In the genomic region with DNA sequence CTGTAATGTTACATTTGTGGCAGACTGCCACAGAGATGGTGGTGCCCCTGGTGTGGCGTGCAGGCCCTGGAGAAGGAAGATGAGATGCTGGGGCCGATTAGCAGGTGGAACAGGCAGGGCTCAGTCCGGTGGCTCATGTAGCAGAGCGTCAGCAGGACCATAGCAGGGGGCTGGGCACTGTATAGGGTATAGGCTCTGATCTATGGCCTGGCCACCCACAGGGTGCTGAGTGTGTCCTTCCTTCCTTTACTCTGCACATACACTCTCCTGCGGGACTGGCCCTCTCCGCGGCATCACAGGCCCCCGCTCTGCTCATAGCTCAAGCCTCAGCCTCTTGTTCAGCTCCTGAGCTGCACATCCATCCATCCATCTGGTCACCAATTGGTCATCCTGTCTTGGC, we compare ENCODE assay signal across 17 cellular contexts.
DNase-seq lines count a peak whose midpoint lies in the region; ATAC-seq, FAIRE-seq and TF ChIP-seq lines count a peak whose summit lies in the region.
"Had no signal": no experiment of that assay in that cellular context is flagged by ENCODE, and none has a peak within 500 bp of the region (broad histone marks: within the 10 kb centered on the region; RNA-seq: fewer than 3 reads in every experiment).

No MANE protein-coding gene starts in this region.

- no peaks in the 10 kb centered on the region for H3K79me2 ChIP-seq in K562 (ENCODE audit: control insufficient read depth, insufficient read depth, low read length)
- H3K79me2 ChIP-seq in mesendoderm (ENCODE audit: control insufficient read depth, insufficient read depth, low read length): no peaks in the 10 kb centered on the region

- peak overlapping the region; percentile 8 for H2BK12ac ChIP-seq in neuronal stem cell (ENCODE audit: low read length)

- in situ Hi-C loops in K562 (cut with MboI): no loop called here

- no peak overlapping the region for H4K5ac ChIP-seq in mesendoderm (ENCODE audit: low read length)

- no peak overlapping the region for H3K56ac ChIP-seq in mesendoderm (ENCODE audit: low read length)

- DNase-seq in K562 (ENCODE audit: extremely low read depth in 1 of 4, low spot score in 3 of 4) (no peak), neuronal stem cell (ENCODE audit: low spot score) (no peak), NCI-H2081 (lab: John Stamatoyannopoulos, UW) (no peak), mesendoderm (no peak)
- DNase-seq in stimulated activated naive CD8-positive, alpha-beta T cell treated with anti-CD3 and anti-CD28 coated beads, Interleukin-15, Interleukin-2, amounts not matched to agents 100 U/mL and 50 U/mL, for 24 hours: no peak
- DNase-seq: CD8-positive, alpha-beta T cell; DMS153; DMS79 treated with DMSO at 0.1 percent for 48 hours; EL; GOT3; H9 had no signal

- H2BK5ac ChIP-seq in neuronal stem cell (ENCODE audit: low read length) (peak overlapping the region; percentile 78), mesendoderm (ENCODE audit: low read length) (no peak overlapping the region)

- BruUV-seq in K562 (replicated peaks; lab: Mats Ljungman, UMichigan): no TSS peak

- H3K27ac ChIP-seq in C4-2B: peak overlapping the region; percentile 29; the same call in 1 of the 2 replicates
- H3K27ac ChIP-seq in K562 (ENCODE audit: extremely low read depth, low read depth, low read length): no peak overlapping the region
- H3K27ac ChIP-seq in neuronal stem cell (replicated peaks; ENCODE audit: low read length): peak overlapping the region; percentile 90
- H3K27ac ChIP-seq in mesendoderm (ENCODE audit: low read depth, low read length): no peak overlapping the region

- H3K18ac ChIP-seq in neuronal stem cell (ENCODE audit: low read length) (peak overlapping the region; percentile 94), mesendoderm (ENCODE audit: low read length) (no peak overlapping the region)

- no peak overlapping the region for H4K8ac ChIP-seq in neuronal stem cell (ENCODE audit: low read depth, low read length)
- no peak overlapping the region for H4K8ac ChIP-seq in mesendoderm (ENCODE audit: low read depth, low read length)

- no peaks in the 10 kb centered on the region for H3K9me3 ChIP-seq in K562 (replicated peaks; ENCODE audit: control insufficient read depth, insufficient read depth, low read depth, low read length)
- H3K9me3 ChIP-seq in neuronal stem cell (replicated peaks in 1 of 2; ENCODE audit: control insufficient read depth in 2 of 2, insufficient read depth in 1 of 2, low read depth in 1 of 2, low read length in 2 of 2): peaks cover 0 to 1% of the 10 kb centered on the region in 2 donors

- H3K79me1 ChIP-seq in neuronal stem cell (ENCODE audit: low read depth, low read length) (no peaks in the 10 kb centered on the region), mesendoderm (ENCODE audit: low read length) (no peaks in the 10 kb centered on the region)

- no peak for FAIRE-seq in K562 (lab: Jason Lieb, UNC)
- FAIRE-seq: A204.1, D721Med, G401.6, HTR-8/SVneo had no signal

- TF ChIP-seq CTCF in C4-2B (conservative IDR thresholded peaks at IDR 0.05): no peak
- TF ChIP-seq CTCF in K562 (IDR thresholded peaks at IDR 0.05 in 2 of 3, conservative IDR thresholded peaks at IDR 0.05 in 1 of 3; ENCODE audit: insufficient read depth in 2 of 3, low read depth in 1 of 3, low read length in 3 of 3): no peak

- H2AK5ac ChIP-seq in neuronal stem cell (ENCODE audit: low read depth, low read length) (peak overlapping the region; percentile 52), mesendoderm (ENCODE audit: low read length) (no peak overlapping the region)

- no peak for TF ChIP-seq RAD21 in K562 (CRISPR knock-in tag; conservative IDR thresholded peaks at IDR 0.05 in 1 of 2, IDR thresholded peaks at IDR 0.05 in 1 of 2)

- intact Hi-C loops in K562 (cut with micrococcal nuclease): no loop called here

- H3K23ac ChIP-seq in neuronal stem cell (ENCODE audit: low read depth, low read length, poor library complexity) (no peak overlapping the region), mesendoderm (ENCODE audit: low read length) (no peak overlapping the region)

- 28% methylated on average over 8 of the region's 8 CpGs for WGBS in K562 (ENCODE audit: insufficient coverage, low coverage, missing lambda C conversion rate)
- no CpG with 5 or more reads among the region's 8 CpGs for WGBS in neuronal stem cell (ENCODE audit: extremely low coverage in 2 of 2, insufficient read length in 2 of 2, insufficient replicate concordance in 1 of 2), 2 donors
- WGBS in mesendoderm (ENCODE audit: extremely low coverage, insufficient coverage, low lambda C conversion rate): no CpG with 5 or more reads among the region's 8 CpGs

- no peaks in the 10 kb centered on the region for H3K36me3 ChIP-seq in K562 (ENCODE audit: control insufficient read depth, insufficient read depth, low read length)
- H3K36me3 ChIP-seq in neuronal stem cell (replicated peaks in 1 of 2; ENCODE audit: control insufficient read depth in 2 of 2, insufficient read depth in 2 of 2, low read length in 2 of 2): no peaks in the 10 kb centered on the region
- no peaks in the 10 kb centered on the region for H3K36me3 ChIP-seq in mesendoderm (ENCODE audit: control insufficient read depth, insufficient read depth, low read length)

- H3K4me2 ChIP-seq in K562 (ENCODE audit: insufficient read depth, low read length) (no peak overlapping the region), neuronal stem cell (ENCODE audit: insufficient read depth, low read length, poor library complexity, severe bottlenecking) (peak overlapping the region; percentile 22), mesendoderm (ENCODE audit: low read length) (no peak overlapping the region)

- H4K20me1 ChIP-seq in K562 (replicated peaks; ENCODE audit: control insufficient read depth, insufficient read depth, low read length): no peaks in the 10 kb centered on the region

- ATAC-seq in K562 (peak; percentile 25; the same call in 1 of the 3 replicates), GM18520 (IDR thresholded peaks at IDR 0.05; ENCODE audit: unreplicated experiment) (no peak)
- peak; percentile 19 for ATAC-seq in stimulated activated naive CD8-positive, alpha-beta T cell treated with anti-CD3 and anti-CD28 coated beads, Interleukin-15, Interleukin-2, amounts not matched to agents 100 U/mL and 50 U/mL, for 24 hours
- ATAC-seq: CD8-positive, alpha-beta T cell had no signal

- H2AFZ ChIP-seq in K562 (ENCODE audit: low read depth, low read length) (no peak overlapping the region), neuronal stem cell (ENCODE audit: low read length) (no peak overlapping the region)

- H3K27me3 ChIP-seq in K562 (ENCODE audit: control insufficient read depth in 2 of 2, insufficient read depth in 2 of 2, low read length in 2 of 2) (peaks cover 0 to 11% of the 10 kb centered on the region in 2 experiments; a peak in 1 of 5 replicates), neuronal stem cell (ENCODE audit: control insufficient read depth in 3 of 3, insufficient read depth in 3 of 3, low read depth in 1 of 3, low read length in 3 of 3) (no peaks in the 10 kb centered on the region), mesendoderm (ENCODE audit: insufficient read depth, low read length, poor library complexity) (no peaks in the 10 kb centered on the region)

- H2BK120ac ChIP-seq in neuronal stem cell (ENCODE audit: low read depth, low read length) (peak overlapping the region; percentile 26), mesendoderm (ENCODE audit: low read depth, low read length) (no peak overlapping the region)

- H4K91ac ChIP-seq in neuronal stem cell (ENCODE audit: low read depth, low read length, poor library complexity): peak overlapping the region; percentile 4

- POLR2A ChIA-PET in K562 (lab: Yijun Ruan, JAX): interaction anchor here (0.5 kb wide), 1 partner anchor 18 kb away, joined by 3 read pairs; no protein-coding TSS in a partner anchor

- H3K4me1 ChIP-seq in K562 (replicated peaks in 1 of 2; ENCODE audit: control insufficient read depth in 2 of 2, insufficient read depth in 2 of 2, low read length in 2 of 2) (no peaks in the 10 kb centered on the region), neuronal stem cell (ENCODE audit: control insufficient read depth in 2 of 2, insufficient read depth in 1 of 2, low read depth in 1 of 2, low read length in 2 of 2) (peaks cover 14 to 15% of the 10 kb centered on the region in 2 donors), mesendoderm (ENCODE audit: control insufficient read depth, low read depth, low read length) (no peaks in the 10 kb centered on the region)

- TF ChIP-seq POLR2A in K562 (conservative IDR thresholded peaks at IDR 0.05): no peak

- no peak overlapping the region for H3K14ac ChIP-seq in neuronal stem cell (ENCODE audit: low read length)

- H3K9ac ChIP-seq in K562 (ENCODE audit: insufficient read depth in 1 of 2, low read depth in 2 of 2, low read length in 2 of 2) (no peak overlapping the region), neuronal stem cell (ENCODE audit: low read depth, low read length, poor library complexity) (no peak overlapping the region), mesendoderm (ENCODE audit: low read length) (no peak overlapping the region)

- H2BK15ac ChIP-seq in neuronal stem cell (ENCODE audit: low read length) (no peak overlapping the region), mesendoderm (replicated peaks; ENCODE audit: low read depth) (no peak overlapping the region)

- no peaks in the 10 kb centered on the region for H3K9me1 ChIP-seq in K562 (ENCODE audit: control insufficient read depth, insufficient read depth, low read length)

- CTCF ChIA-PET in K562 (lab: Yijun Ruan, JAX; ENCODE audit: low intra/inter-chr PET ratio): no interaction called here

- no peak for TF ChIP-seq EP300 in K562 (IDR thresholded peaks at IDR 0.05; ENCODE audit: low read length)

- H3K4ac ChIP-seq in neuronal stem cell (ENCODE audit: low read length) (no peak overlapping the region), mesendoderm (ENCODE audit: low read depth, low read length) (no peak overlapping the region)

- H3K4me3 ChIP-seq in K562 (no peak overlapping the region), neuronal stem cell (ENCODE audit: low read length in 2 of 2) (no peak overlapping the region), mesendoderm (ENCODE audit: low read length) (no peak overlapping the region)

TF ChIP-seq in K562, 482 proteins besides CTCF, POLR2A, EP300 and RAD21 (continues in another document):
- TF ChIP-seq ATF7 (IDR thresholded peaks at IDR 0.05): no peak
- TF ChIP-seq ZNF23 (CRISPR knock-in tag; IDR thresholded peaks at IDR 0.05): no peak
- TF ChIP-seq, protein P1, sequence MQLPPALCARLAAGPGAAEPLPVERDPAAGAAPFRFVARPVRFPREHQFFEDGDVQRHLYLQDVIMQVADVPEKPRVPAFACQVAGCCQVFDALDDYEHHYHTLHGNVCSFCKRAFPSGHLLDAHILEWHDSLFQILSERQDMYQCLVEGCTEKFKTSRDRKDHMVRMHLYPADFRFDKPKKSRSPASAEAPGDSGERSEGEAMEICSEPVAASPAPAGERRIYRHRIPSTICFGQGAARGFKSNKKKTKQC (CRISPR knock-in tag; IDR thresholded peaks at IDR 0.05): no peak
- TF ChIP-seq CEBPG (CRISPR knock-in tag; IDR thresholded peaks at IDR 0.05): no peak
- TF ChIP-seq CEBPG (tag; conservative IDR thresholded peaks at IDR 0.05 in 1 of 2, IDR thresholded peaks at IDR 0.05 in 1 of 2): no peak
- no peak for TF ChIP-seq E2F3 (CRISPR knock-in tag; IDR thresholded peaks at IDR 0.05)
- TF ChIP-seq, protein P2, sequence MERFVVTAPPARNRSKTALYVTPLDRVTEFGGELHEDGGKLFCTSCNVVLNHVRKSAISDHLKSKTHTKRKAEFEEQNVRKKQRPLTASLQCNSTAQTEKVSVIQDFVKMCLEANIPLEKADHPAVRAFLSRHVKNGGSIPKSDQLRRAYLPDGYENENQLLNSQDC (CRISPR knock-in tag; IDR thresholded peaks at IDR 0.05): no peak

Comparison
In these comparisons a context has a peak if more than half of its experiments do, and no peak if none do; other contexts are left out.
1. H3K27ac ChIP-seq: peak in C4-2B (single experiment) and neuronal stem cell (single experiment); none in K562 (single experiment) and mesendoderm (single experiment).